ENCODE assay signal across 23 cellular contexts in genomic region chr17:12744298-12744697, GRCh38. TPM values are rescaled to one million over a fixed set of nuclear protein-coding genes. Genes with fewer than 3 reads are reported as not detected.
DNase-seq lines count a peak whose midpoint lies in the region; ATAC-seq, FAIRE-seq and TF ChIP-seq lines count a peak whose summit lies in the region.
"Had no signal": no experiment of that assay in that cellular context is flagged by ENCODE, and none has a peak within 500 bp of the region (broad histone marks: within the 10 kb centered on the region; RNA-seq: fewer than 3 reads in every experiment).

No MANE protein-coding gene starts in this region.

- H3K23ac ChIP-seq in mesenchymal stem cell (ENCODE audit: low read length in 2 of 2), result no peak overlapping the region

- no peak overlapping the region for H2BK5ac ChIP-seq in mesenchymal stem cell (ENCODE audit: low read depth, low read length, poor library complexity, severe bottlenecking)

- H3K14ac ChIP-seq in mesenchymal stem cell (ENCODE audit: low read length in 2 of 2), result no peak overlapping the region

- no peaks in the 10 kb centered on the region for H3K36me3 ChIP-seq in SJCRH30
- no peaks in the 10 kb centered on the region for H3K36me3 ChIP-seq in mesenchymal stem cell (ENCODE audit: control insufficient read depth in 1 of 2, insufficient read depth in 2 of 2, low read depth in 1 of 2, low read length in 2 of 2)
- no peaks in the 10 kb centered on the region for H3K36me3 ChIP-seq in kidney (ENCODE audit: control insufficient read depth in 1 of 2, insufficient read depth in 2 of 2, low read length in 2 of 2)
- H3K36me3 ChIP-seq: thyroid gland had no signal

- no peak overlapping the region for H2BK120ac ChIP-seq in mesenchymal stem cell (ENCODE audit: low read depth, low read length)

- H3K18ac ChIP-seq in mesenchymal stem cell (ENCODE audit: low read depth in 1 of 2, low read length in 2 of 2), result no peak overlapping the region

- POLR2A ChIA-PET in AG04450 (lab: Yijun Ruan, JAX), result no interaction called here

- no peak overlapping the region for H3K4ac ChIP-seq in mesenchymal stem cell (ENCODE audit: low read depth in 1 of 2, low read length in 2 of 2)

- H4K91ac ChIP-seq in mesenchymal stem cell (ENCODE audit: low read length), result no peak overlapping the region

- DNase-seq in AG04450 (ENCODE audit: low read depth, low spot score), result no peak
- peak; percentile 27 to 40 for DNase-seq in SJCRH30
- no peak for DNase-seq in Right ventricle myocardium inferior (ENCODE audit: missing footprints)
- DNase-seq in mesenchymal stem cell, result peak; percentile 13
- no peak for DNase-seq in NCI-H2227 (lab: John Stamatoyannopoulos, UW; ENCODE audit: unreplicated experiment)
- DNase-seq in kidney, result no peak
- DNase-seq in amygdala (lab: John Stamatoyannopoulos, UW), result no peak
- no peak for DNase-seq in NCI-H510A (lab: John Stamatoyannopoulos, UW)
- DNase-seq: 8988T; activated CD4-positive, alpha-beta T cell treated with anti-CD3 and anti-CD28 coated beads, Interleukin-2, amount 50 U/mL, for 1 hour; C1 segment of cervical spinal cord; central memory CD4-positive, alpha-beta T cell; DMS153; NCI-H1694 treated with DMSO at 0.1 percent for 48 hours; occipital lobe; OCI-M1; T1000; thyroid gland had no signal

- no peak overlapping the region for H3K4me3 ChIP-seq in AG04450 (ENCODE audit: low read depth, low read length)
- H3K4me3 ChIP-seq in SJCRH30, result no peak overlapping the region
- no peak overlapping the region for H3K4me3 ChIP-seq in mesenchymal stem cell (ENCODE audit: insufficient read depth in 1 of 2, low read depth in 1 of 2, low read length in 2 of 2)
- no peak overlapping the region for H3K4me3 ChIP-seq in kidney (ENCODE audit: low read length in 2 of 2)
- H3K4me3 ChIP-seq: SK-N-MC, thyroid gland had no signal

- no peak overlapping the region for H3K4me2 ChIP-seq in mesenchymal stem cell (ENCODE audit: low read length, poor library complexity, severe bottlenecking)

- H3K27me3 ChIP-seq in AG04450 (ENCODE audit: control insufficient read depth, insufficient read depth, low read length), result no peaks in the 10 kb centered on the region
- peaks cover 23% of the 10 kb centered on the region for H3K27me3 ChIP-seq in SJCRH30
- H3K27me3 ChIP-seq in mesenchymal stem cell (ENCODE audit: control insufficient read depth in 1 of 2, insufficient read depth in 1 of 2, low read length in 2 of 2), result peaks cover 0 to 3% of the 10 kb centered on the region in 2 experiments
- H3K27me3 ChIP-seq: thyroid gland had no signal

- FAIRE-seq in kidney (lab: Jason Lieb, UNC), result no peak
- FAIRE-seq: GM18507, H54 had no signal

- H3K9me3 ChIP-seq in AG04450 (ENCODE audit: control insufficient read depth, insufficient read depth, low read length) (no peaks in the 10 kb centered on the region), SJCRH30 (replicated peaks) (no peaks in the 10 kb centered on the region), mesenchymal stem cell (ENCODE audit: control insufficient read depth, low read length) (no peaks in the 10 kb centered on the region), kidney (ENCODE audit: control insufficient read depth in 1 of 2, low read length in 2 of 2) (no peaks in the 10 kb centered on the region)
- H3K9me3 ChIP-seq: thyroid gland had no signal

- TF ChIP-seq CTCF in AG04450 (IDR thresholded peaks at IDR 0.05; ENCODE audit: low read depth, low read length) (no peak), kidney (IDR thresholded peaks at IDR 0.05; ENCODE audit: borderline replicate concordance, extremely low read depth, insufficient read depth) (no peak)

- H3K27ac ChIP-seq in AG04450 (ENCODE audit: low read depth, low read length), result peak overlapping the region; percentile 13
- no peak overlapping the region for H3K27ac ChIP-seq in SJCRH30
- no peak overlapping the region for H3K27ac ChIP-seq in mesenchymal stem cell (ENCODE audit: low read length, poor library complexity, severe bottlenecking)
- H3K27ac ChIP-seq in kidney (ENCODE audit: low read depth in 2 of 2, low read length in 2 of 2), result no peak overlapping the region
- H3K27ac ChIP-seq: SK-N-MC, thyroid gland had no signal

- H2BK12ac ChIP-seq in mesenchymal stem cell (ENCODE audit: low read length in 2 of 2), result no peak overlapping the region

- no peak overlapping the region for H2BK15ac ChIP-seq in mesenchymal stem cell (ENCODE audit: low read depth, poor library complexity, severe bottlenecking)

- H3K9ac ChIP-seq in mesenchymal stem cell (ENCODE audit: low read length), result no peak overlapping the region
- no peak overlapping the region for H3K9ac ChIP-seq in kidney (ENCODE audit: low read length in 2 of 2)

- peak; percentile 87 for ATAC-seq in Right ventricle myocardium inferior
- ATAC-seq: activated naive CD4-positive, alpha-beta T cell treated with anti-CD3 and anti-CD28 coated beads, Interleukin-2, amount 50 U/mL, for 72 hours had no signal

- H2AFZ ChIP-seq in mesenchymal stem cell (ENCODE audit: low read depth, low read length), result no peak overlapping the region

- CTCF ChIA-PET in AG04450 (lab: Charles Lee), result interaction anchor here (1.1 to 3.8 kb wide), 5 partner anchors 15 to 564 kb away, joined by 3 to 33 read pairs (median 4); no protein-coding TSS in a partner anchor

- H2AK5ac ChIP-seq in mesenchymal stem cell (ENCODE audit: low read length, severe bottlenecking), result no peak overlapping the region

- H3K4me1 ChIP-seq in SJCRH30 (no peaks in the 10 kb centered on the region; the same call in 1 of the 2 replicates), mesenchymal stem cell (ENCODE audit: control insufficient read depth, insufficient read depth, low read depth, low read length) (peaks cover 6% of the 10 kb centered on the region), kidney (ENCODE audit: control insufficient read depth in 1 of 2, insufficient read depth in 1 of 2, low read depth in 1 of 2, low read length in 2 of 2) (no peaks in the 10 kb centered on the region)

- no peaks in the 10 kb centered on the region for H3K79me1 ChIP-seq in mesenchymal stem cell (replicated peaks; ENCODE audit: low read length, poor library complexity, severe bottlenecking)

- WGBS in mesenchymal stem cell, result 83% methylated on average over 5 of the region's 5 CpGs

- no peak overlapping the region for H4K8ac ChIP-seq in mesenchymal stem cell (ENCODE audit: low read length)

- intact Hi-C loops in Right ventricle myocardium inferior (cut with DNase I) (loop anchor here (5.0 kb wide), 2 partner anchors 197 to 487 kb away; no protein-coding TSS in a partner anchor), kidney (cut with DNase I) (no loop called here)

RNA-seq across cellular contexts. Expression of gene ARHGAP44, which starts 45.0 kb away (rescaled TPM):
- polyA plus RNA-seq in AG04450 (2011; rRNA removed) (0.83 and 1.3 TPM in 2 replicates), kidney (ENCODE audit: insufficient read depth, low read depth, low replicate concordance) (3.7 TPM)
- 0.69 and 1.5 TPM in 2 replicates for polyA minus RNA-seq in AG04450 (2011; rRNA and poly(A)+ RNA removed)
- 0.48 and 1.6 TPM in 2 replicates for total RNA-seq in SJCRH30 (2014; rRNA removed; shearing (Covaris generic))
- total RNA-seq in Right ventricle myocardium inferior (8.6 TPM), kidney (8.4 TPM)
- polyA plus RNA-seq in mesenchymal stem cell (2013, experiment 1 of 2), result 0.29 TPM
- polyA plus RNA-seq in mesenchymal stem cell (2013, experiment 2 of 2), result 0.36 TPM
- total RNA-seq: HT-29 had no signal

Comparison
In these comparisons a context has a peak if more than half of its experiments do, and no peak if none do; other contexts are left out.
1. DNase-seq: peak in SJCRH30 (2 of 2) and mesenchymal stem cell (single experiment); none in AG04450 (single experiment), Right ventricle myocardium inferior (single experiment), NCI-H2227 (single experiment), kidney (single experiment), amygdala (0 of 56) and NCI-H510A (single experiment).